16 cellular contexts compared by ENCODE assay signal in genomic region chr14:78450945-78451344, GRCh38.
DNase-seq lines count a peak whose midpoint lies in the region; ATAC-seq and TF ChIP-seq lines count a peak whose summit lies in the region.
"Had no signal": no experiment of that assay in that cellular context is flagged by ENCODE, and none has a peak within 500 bp of the region (broad histone marks: within the 10 kb centered on the region; RNA-seq: fewer than 3 reads in every experiment).

No MANE protein-coding gene starts in this region.

- H3K27me3 ChIP-seq in endodermal cell (ENCODE audit: control insufficient read depth, insufficient read depth, low read length, poor library complexity, severe bottlenecking): no peaks in the 10 kb centered on the region

- TF ChIP-seq POLR2A in NB4 (IDR thresholded peaks at IDR 0.05; ENCODE audit: extremely low read depth, insufficient read length): no peak

- H3K36me3 Mint-ChIP-seq in endodermal cell (ENCODE audit: low read depth): no peaks in the 10 kb centered on the region

- TF ChIP-seq CTCF in NB4 (IDR thresholded peaks at IDR 0.05; ENCODE audit: low read depth, low read length): no peak
- no peak for TF ChIP-seq CTCF in endodermal cell (conservative IDR thresholded peaks at IDR 0.05)

- WGBS in endodermal cell (ENCODE audit: insufficient coverage in 1 of 2, insufficient read length in 1 of 2), 2 experiments: 85% methylated on average over 2 of the region's 2 CpGs; no CpG with 5 or more reads in 1 of the 2 experiments

- H3K27me3 Mint-ChIP-seq in endodermal cell (ENCODE audit: insufficient read depth): no peaks in the 10 kb centered on the region

- no peaks in the 10 kb centered on the region for H3K4me1 Mint-ChIP-seq in endodermal cell

- H3K9me3 ChIP-seq in endodermal cell (ENCODE audit: control insufficient read depth, low read length): no peaks in the 10 kb centered on the region
- H3K9me3 ChIP-seq: A549 had no signal

- no peak overlapping the region for H3K27ac Mint-ChIP-seq in endodermal cell
- H3K27ac Mint-ChIP-seq: HFFc6; T-helper 1 cell treated with Interleukin-12 subunit alpha and Interleukin-12 subunit beta and Interleukin-4 antibody, amounts not matched to agents 30 μg/mL and 1 μg/mL, for 36 hours had no signal

- H3K9ac ChIP-seq in endodermal cell (ENCODE audit: extremely low read depth, low read length, poor library complexity, severe bottlenecking): no peak overlapping the region

- no peaks in the 10 kb centered on the region for H3K36me3 ChIP-seq in endodermal cell (ENCODE audit: control insufficient read depth, insufficient read depth, low read length)

- H3K27ac ChIP-seq in endodermal cell (ENCODE audit: low read depth, low read length): no peak overlapping the region
- H3K27ac ChIP-seq: A549, C4-2B, SK-N-MC had no signal

- no peaks in the 10 kb centered on the region for H3K9me3 Mint-ChIP-seq in endodermal cell
- H3K9me3 Mint-ChIP-seq: T-helper 1 cell treated with Interleukin-12 subunit alpha and Interleukin-12 subunit beta and Interleukin-4 antibody, amounts not matched to agents 30 μg/mL and 1 μg/mL, for 36 hours had no signal

- DNase-seq in CD1c-positive myeloid dendritic cell (ENCODE audit: extremely low spot score) (peak; percentile 31), NB4 (ENCODE audit: low read depth) (peak; percentile 83), SIG-M5 treated with dmso at 0.1 percent for 504 hours (lab: John Stamatoyannopoulos, UW; ENCODE audit: unreplicated experiment) (peak; percentile 67), medulla oblongata (ENCODE audit: extremely low spot score) (peak; percentile 30), endodermal cell (no peak)
- DNase-seq: HFFc6, NCI-H1092 treated with DMSO at 0.1 percent for 48 hours, NCI-H2081 treated with DMSO at 0.1 percent for 48 hours, NCI-H510A treated with DMSO at 0.1 percent for 48 hours had no signal

- H3K4me3 ChIP-seq in NB4 (ENCODE audit: low read depth, low read length) (no peak overlapping the region), endodermal cell (ENCODE audit: low read length) (no peak overlapping the region)
- H3K4me3 ChIP-seq: A549, K562, SK-N-MC had no signal

- no peak for ATAC-seq in GM19324 (IDR thresholded peaks at IDR 0.05; ENCODE audit: low FRiP score, unreplicated experiment)
- no peak for ATAC-seq in GM21529 (IDR thresholded peaks at IDR 0.05; ENCODE audit: unreplicated experiment)
- ATAC-seq: A549, K562 had no signal

- no peak overlapping the region for H3K4me3 Mint-ChIP-seq in endodermal cell
- H3K4me3 Mint-ChIP-seq: HFFc6; T-helper 1 cell treated with Interleukin-12 subunit alpha and Interleukin-12 subunit beta and Interleukin-4 antibody, amounts not matched to agents 30 μg/mL and 1 μg/mL, for 36 hours had no signal

- no peaks in the 10 kb centered on the region for H3K4me1 ChIP-seq in endodermal cell (ENCODE audit: control insufficient read depth, insufficient read depth, low read length)
- H3K4me1 ChIP-seq: A549 had no signal
